25 cellular contexts compared by ENCODE assay signal in genomic region chr9:110006657-110007056, GRCh38.
DNase-seq lines count a peak whose midpoint lies in the region; ATAC-seq and TF ChIP-seq lines count a peak whose summit lies in the region.
"Had no signal": no experiment of that assay in that cellular context is flagged by ENCODE, and none has a peak within 500 bp of the region (broad histone marks: within the 10 kb centered on the region; RNA-seq: fewer than 3 reads in every experiment).

No MANE protein-coding gene starts in this region.

- H3F3A ChIP-seq in smooth muscle cell (ENCODE audit: low read depth) = peaks cover 3% of the 10 kb centered on the region

- peaks cover 36% of the 10 kb centered on the region for H3K4me1 Mint-ChIP-seq in activated CD4-positive, alpha-beta T cell treated with anti-CD3 and anti-CD28 coated beads, Interleukin-2, amount 10 ng/mL, durations not matched to agents 7 days and 5 days
- H3K4me1 Mint-ChIP-seq in endodermal cell = no peaks in the 10 kb centered on the region

- H3K4me3 ChIP-seq in endodermal cell (ENCODE audit: low read length) = no peak overlapping the region
- no peak overlapping the region for H3K4me3 ChIP-seq in smooth muscle cell
- no peak overlapping the region for H3K4me3 ChIP-seq in right atrium auricular region
- H3K4me3 ChIP-seq: esophagus squamous epithelium, left lung, prostate gland, SJCRH30, thoracic aorta had no signal

- H3K36me3 Mint-ChIP-seq in activated CD4-positive, alpha-beta T cell treated with anti-CD3 and anti-CD28 coated beads, Interleukin-2, amount 10 ng/mL, durations not matched to agents 7 days and 5 days (ENCODE audit: low read depth) = peaks cover 44% of the 10 kb centered on the region
- H3K36me3 Mint-ChIP-seq in endodermal cell (ENCODE audit: low read depth) = no peaks in the 10 kb centered on the region

- H3K9me3 ChIP-seq in endodermal cell (ENCODE audit: control insufficient read depth, low read length) = no peaks in the 10 kb centered on the region
- H3K9me3 ChIP-seq in smooth muscle cell (replicated peaks; ENCODE audit: low read depth) = no peaks in the 10 kb centered on the region
- no peaks in the 10 kb centered on the region for H3K9me3 ChIP-seq in right atrium auricular region
- H3K9me3 ChIP-seq: esophagus squamous epithelium, left lung, prostate gland, thoracic aorta had no signal

- H3K79me2 ChIP-seq in smooth muscle cell (ENCODE audit: low read depth) = no peaks in the 10 kb centered on the region

- WGBS in endodermal cell (ENCODE audit: insufficient coverage in 1 of 2, insufficient read length in 1 of 2), 2 experiments = 50 to 73% methylated on average over 1 of the region's 2 CpGs
- WGBS in smooth muscle cell (ENCODE audit: low lambda C conversion rate) = 74% methylated on average over 2 of the region's 2 CpGs

- peak; percentile 57 for TF ChIP-seq CTCF in endodermal cell (conservative IDR thresholded peaks at IDR 0.05)
- TF ChIP-seq CTCF in smooth muscle cell (IDR thresholded peaks at IDR 0.05; ENCODE audit: borderline replicate concordance, insufficient read depth, poor library complexity, severe bottlenecking) = no peak
- no peak for TF ChIP-seq CTCF in right atrium auricular region (IDR thresholded peaks at IDR 0.05)

- POLR2A ChIA-PET in activated CD4-positive, alpha-beta T cell treated with anti-CD3 and anti-CD28 coated beads, Interleukin-2, amount 10 ng/mL, durations not matched to agents 7 days and 5 days (lab: Charles Lee) = no interaction called here

- H3K27me3 Mint-ChIP-seq in activated CD4-positive, alpha-beta T cell treated with anti-CD3 and anti-CD28 coated beads, Interleukin-2, amount 10 ng/mL, durations not matched to agents 7 days and 5 days = peaks cover 14% of the 10 kb centered on the region
- peaks cover 3% of the 10 kb centered on the region for H3K27me3 Mint-ChIP-seq in endodermal cell (ENCODE audit: insufficient read depth)
- H3K27me3 Mint-ChIP-seq: activated B cell treated with CpG ODN at 0.5 μM for 24 hours had no signal

- no peaks in the 10 kb centered on the region for H4K20me1 ChIP-seq in smooth muscle cell (ENCODE audit: low read depth)

- H3K4me1 ChIP-seq in endodermal cell (ENCODE audit: control insufficient read depth, insufficient read depth, low read length) (no peaks in the 10 kb centered on the region), smooth muscle cell (ENCODE audit: low read depth) (no peaks in the 10 kb centered on the region), right atrium auricular region (no peaks in the 10 kb centered on the region)
- H3K4me1 ChIP-seq: esophagus squamous epithelium, left lung, prostate gland, SJCRH30 had no signal

- no peak overlapping the region for H3K4me2 ChIP-seq in smooth muscle cell

- H3K27me3 ChIP-seq in endodermal cell (ENCODE audit: control insufficient read depth, insufficient read depth, low read length, poor library complexity, severe bottlenecking) (no peaks in the 10 kb centered on the region), smooth muscle cell (ENCODE audit: low read depth) (no peaks in the 10 kb centered on the region), right atrium auricular region (no peaks in the 10 kb centered on the region)
- H3K27me3 ChIP-seq: esophagus squamous epithelium, left lung, SJCRH30 had no signal

- H3K27ac Mint-ChIP-seq in activated CD4-positive, alpha-beta T cell treated with anti-CD3 and anti-CD28 coated beads, Interleukin-2, amount 10 ng/mL, durations not matched to agents 7 days and 5 days = peak overlapping the region; percentile 89
- H3K27ac Mint-ChIP-seq in endodermal cell = no peak overlapping the region

- no peak overlapping the region for H3K4me3 Mint-ChIP-seq in activated CD4-positive, alpha-beta T cell treated with anti-CD3 and anti-CD28 coated beads, Interleukin-2, amount 10 ng/mL, durations not matched to agents 7 days and 5 days
- H3K4me3 Mint-ChIP-seq in endodermal cell = no peak overlapping the region

- peaks cover 26% of the 10 kb centered on the region for H3K9me3 Mint-ChIP-seq in activated CD4-positive, alpha-beta T cell treated with anti-CD3 and anti-CD28 coated beads, Interleukin-2, amount 10 ng/mL, durations not matched to agents 7 days and 5 days
- H3K9me3 Mint-ChIP-seq in endodermal cell = peaks cover 20% of the 10 kb centered on the region

- H3K36me3 ChIP-seq in endodermal cell (ENCODE audit: control insufficient read depth, insufficient read depth, low read length) = no peaks in the 10 kb centered on the region
- no peaks in the 10 kb centered on the region for H3K36me3 ChIP-seq in smooth muscle cell (ENCODE audit: low read depth)
- H3K36me3 ChIP-seq in right atrium auricular region = no peaks in the 10 kb centered on the region
- H3K36me3 ChIP-seq: esophagus squamous epithelium, left lung, prostate gland, thoracic aorta had no signal

- H2AFZ ChIP-seq in smooth muscle cell (ENCODE audit: low read depth) = no peak overlapping the region

- H3K27ac ChIP-seq in endodermal cell (ENCODE audit: low read depth, low read length) (no peak overlapping the region), smooth muscle cell (ENCODE audit: low read depth) (peak overlapping the region; percentile 65), right atrium auricular region (no peak overlapping the region)
- H3K27ac ChIP-seq: esophagus squamous epithelium, left lung, prostate gland, SJCRH30, thoracic aorta had no signal

- no peak for ATAC-seq in esophagus mucosa
- ATAC-seq: activated T-cell treated with anti-CD3 and anti-CD28 coated beads, Interleukin-2, amount 50 U/mL, for 4 hours; left lung; PC-3 had no signal

- H3K9ac ChIP-seq in endodermal cell (ENCODE audit: extremely low read depth, low read length, poor library complexity, severe bottlenecking) (no peak overlapping the region), smooth muscle cell (ENCODE audit: low read depth) (no peak overlapping the region)

- no peak for DNase-seq in activated CD4-positive, alpha-beta T cell treated with anti-CD3 and anti-CD28 coated beads, Interleukin-2, amount 10 ng/mL, durations not matched to agents 7 days and 5 days
- no peak for DNase-seq in activated CD4-positive, alpha-beta T cell treated with anti-CD3 and anti-CD28 coated beads, Interleukin-2, amount 50 U/mL, for 4 hours
- peak; percentile 56 for DNase-seq in NCI-H2171 treated with DMSO at 0.1 percent for 48 hours (lab: John Stamatoyannopoulos, UW)
- DNase-seq in endodermal cell = peak; percentile 50
- DNase-seq in smooth muscle cell (lab: John Stamatoyannopoulos, UW; ENCODE audit: unreplicated experiment) = no peak
- DNase-seq in NCI-H510A treated with DMSO at 0.1 percent for 48 hours (lab: John Stamatoyannopoulos, UW) = no peak
- no peak for DNase-seq in right atrium auricular region (ENCODE audit: low spot score)
- DNase-seq: ACHN; activated B cell treated with CpG ODN at 0.5 μM for 24 hours; activated naive CD4-positive, alpha-beta T cell treated with anti-CD3 and anti-CD28 coated beads, Interleukin-2, amount 10 ng/mL, durations not matched to agents 7 days and 5 days; activated T-cell treated with anti-CD3 and anti-CD28 coated beads, Interleukin-2, amount 50 U/mL, for 4 hours; central memory CD4-positive, alpha-beta T cell; DMS79; esophagus squamous epithelium; left lung; NCI-H1105 treated with DMSO at 0.1 percent for 48 hours; NCI-H2107; NCI-H526 treated with DMSO at 0.1 percent for 48 hours; PC-3; SJCRH30; stimulated activated CD4-positive, alpha-beta T cell treated with anti-CD3 and anti-CD28 coated beads, Interleukin-2, amount 100 ng/mL, for 24 hours; stimulated activated naive CD4-positive, alpha-beta T cell had no signal

- CTCF ChIA-PET in activated CD4-positive, alpha-beta T cell treated with anti-CD3 and anti-CD28 coated beads, Interleukin-2, amount 10 ng/mL, durations not matched to agents 7 days and 5 days (lab: Charles Lee) = interaction anchor here (1.1 to 2.4 kb wide), 3 partner anchors 15 to 31 kb away, joined by 3 to 5 read pairs (median 4); no protein-coding TSS in a partner anchor

Comparison
In these comparisons a context has a peak if more than half of its experiments do, and no peak if none do; other contexts are left out.
1. DNase-seq: peak in NCI-H2171 treated with DMSO at 0.1 percent for 48 hours (single experiment) and endodermal cell (single experiment); none in activated CD4-positive, alpha-beta T cell treated with anti-CD3 and anti-CD28 coated beads, Interleukin-2, amount 10 ng/mL, durations not matched to agents 7 days and 5 days (single experiment), activated CD4-positive, alpha-beta T cell treated with anti-CD3 and anti-CD28 coated beads, Interleukin-2, amount 50 U/mL, for 4 hours (0 of 2), smooth muscle cell (single experiment), NCI-H510A treated with DMSO at 0.1 percent for 48 hours (single experiment) and right atrium auricular region (single experiment).